In the genomic region with DNA sequence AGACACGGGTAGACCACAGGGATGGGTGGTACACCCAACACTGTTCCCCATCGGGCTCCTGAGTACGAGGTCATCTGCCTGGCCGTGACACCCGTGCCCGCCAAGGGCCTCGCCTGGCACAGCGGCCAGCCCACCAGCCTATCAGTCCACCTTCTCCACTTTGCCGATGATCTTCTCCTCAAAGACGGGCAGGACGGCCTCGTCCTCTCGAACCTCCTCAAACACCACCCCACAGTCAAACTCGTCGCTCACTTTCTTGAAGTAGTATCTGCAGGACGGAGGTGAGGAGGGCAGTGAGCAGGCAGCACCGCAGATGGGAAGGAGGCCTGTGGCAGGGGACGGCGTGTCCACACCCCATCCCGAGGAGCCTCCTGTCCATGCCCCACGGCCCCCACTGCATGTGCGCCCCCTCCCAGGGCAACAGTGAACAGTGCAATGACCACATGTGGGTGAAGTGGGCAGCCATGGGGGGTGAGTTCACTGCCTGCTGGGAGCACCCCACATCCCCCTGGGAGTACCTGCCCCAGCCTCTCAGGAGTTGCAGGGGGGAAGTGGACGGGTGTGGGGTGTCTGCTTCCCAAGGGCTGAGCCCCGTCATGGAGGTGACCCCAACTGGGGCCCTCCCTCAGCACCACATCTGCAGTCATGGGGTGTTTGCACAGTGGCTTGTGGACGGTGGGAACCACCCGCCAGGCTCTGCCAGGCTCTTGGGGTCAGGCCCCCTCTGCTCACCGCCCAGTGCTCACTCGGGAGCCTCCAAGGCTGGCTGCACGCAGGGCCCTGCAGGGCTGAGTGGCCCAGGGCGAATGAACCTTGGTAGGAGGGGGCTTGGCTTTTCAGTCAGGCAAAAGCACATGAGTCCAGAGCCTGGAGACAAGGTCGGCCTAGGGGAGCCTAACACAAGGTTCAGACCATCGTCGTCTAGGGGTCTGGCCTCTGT, we compare ENCODE assay signal across 19 cellular contexts. TPM values are rescaled to one million over a fixed set of nuclear protein-coding genes. Genes with fewer than 3 reads are reported as not detected.
DNase-seq lines count a peak whose midpoint lies in the region; ATAC-seq and TF ChIP-seq lines count a peak whose summit lies in the region.
"Had no signal": no experiment of that assay in that cellular context is flagged by ENCODE, and none has a peak within 500 bp of the region (broad histone marks: within the 10 kb centered on the region; RNA-seq: fewer than 3 reads in every experiment).

No MANE protein-coding gene starts in this region.

- no peaks in the 10 kb centered on the region for H3K4me1 Mint-ChIP-seq in WTC11
- H3K4me1 Mint-ChIP-seq: H9, IgD-negative memory B cell had no signal

- H4K91ac ChIP-seq in neuronal stem cell (ENCODE audit: low read depth, low read length, poor library complexity): no peak overlapping the region

- no peak overlapping the region for H3K4ac ChIP-seq in neuronal stem cell (ENCODE audit: low read length)

- no peak overlapping the region for H3K27ac ChIP-seq in BLaER1
- no peak overlapping the region for H3K27ac ChIP-seq in neuronal stem cell (replicated peaks; ENCODE audit: low read length)
- H3K27ac ChIP-seq: BLaER1 treated with 17β-estradiol and CSF1 and Interleukin-3, amounts not matched to agents 10 nM and 100 nM; HL-60 had no signal

- no peak overlapping the region for H3K4me3 Mint-ChIP-seq in WTC11
- H3K4me3 Mint-ChIP-seq: CD8-positive, alpha-beta T cell; H9 had no signal

- WGBS in neuronal stem cell (ENCODE audit: extremely low coverage in 2 of 2, insufficient read length in 2 of 2, insufficient replicate concordance in 1 of 2), 2 donors: no CpG with 5 or more reads among the region's 33 CpGs

- H2BK12ac ChIP-seq in neuronal stem cell (ENCODE audit: low read length): no peak overlapping the region

- H3K9ac ChIP-seq in BLaER1 (no peak overlapping the region), neuronal stem cell (ENCODE audit: low read depth, low read length, poor library complexity) (no peak overlapping the region)

- no peak overlapping the region for H2AK5ac ChIP-seq in neuronal stem cell (ENCODE audit: low read depth, low read length)

- peaks cover 66% of the 10 kb centered on the region for H4K20me1 ChIP-seq in BLaER1

- H3K9me3 Mint-ChIP-seq in WTC11: no peaks in the 10 kb centered on the region
- H3K9me3 Mint-ChIP-seq: CD8-positive, alpha-beta T cell; IgD-negative memory B cell had no signal

- DNase-seq in WTC11 (ENCODE audit: low spot score) (no peak), neuronal stem cell (ENCODE audit: low spot score) (no peak)
- DNase-seq: 8988T; Calu3; CD8-positive, alpha-beta T cell; DMS79 treated with DMSO at 0.1 percent for 48 hours; GF-D8; GOT3; H9; Kasumi-1; KG1 had no signal

- H3K4me3 ChIP-seq in BLaER1 (no peak overlapping the region), neuronal stem cell (ENCODE audit: low read length in 2 of 2) (no peak overlapping the region)
- H3K4me3 ChIP-seq: BLaER1 treated with 17β-estradiol and CSF1 and Interleukin-3, amounts not matched to agents 10 nM and 100 nM had no signal

- H3K4me1 ChIP-seq in BLaER1 (peaks cover 50% of the 10 kb centered on the region), neuronal stem cell (ENCODE audit: control insufficient read depth in 2 of 2, insufficient read depth in 1 of 2, low read depth in 1 of 2, low read length in 2 of 2) (no peaks in the 10 kb centered on the region)

- no peak overlapping the region for H3K14ac ChIP-seq in neuronal stem cell (ENCODE audit: low read length)

- H4K8ac ChIP-seq in neuronal stem cell (ENCODE audit: low read depth, low read length): no peak overlapping the region

- no peak overlapping the region for H2BK15ac ChIP-seq in neuronal stem cell (ENCODE audit: low read length)

- H2AFZ ChIP-seq in neuronal stem cell (ENCODE audit: low read length): no peak overlapping the region

- H3K18ac ChIP-seq in neuronal stem cell (ENCODE audit: low read length): no peak overlapping the region

- peaks cover 4% of the 10 kb centered on the region; the same call in 1 of the 2 replicates for H3K9me3 ChIP-seq in BLaER1
- H3K9me3 ChIP-seq in neuronal stem cell (replicated peaks in 1 of 2; ENCODE audit: control insufficient read depth in 2 of 2, insufficient read depth in 1 of 2, low read depth in 1 of 2, low read length in 2 of 2): peaks cover 5 to 10% of the 10 kb centered on the region in 2 donors
- H3K9me3 ChIP-seq: BLaER1 treated with 17β-estradiol and CSF1 and Interleukin-3, amounts not matched to agents 10 nM and 100 nM had no signal

- H3K36me3 ChIP-seq in BLaER1 (peaks cover 70% of the 10 kb centered on the region), neuronal stem cell (replicated peaks in 1 of 2; ENCODE audit: control insufficient read depth in 2 of 2, insufficient read depth in 2 of 2, low read length in 2 of 2) (peaks cover 31 to 68% of the 10 kb centered on the region in 2 donors)

- POLR2A ChIA-PET in WTC11 (lab: Charles Lee): no interaction called here

- CTCF ChIA-PET in WTC11 (lab: Charles Lee): no interaction called here

- H3K23ac ChIP-seq in neuronal stem cell (ENCODE audit: low read depth, low read length, poor library complexity): peak overlapping the region; percentile 34

- no peak for ATAC-seq in WTC11
- ATAC-seq in GM18520 (IDR thresholded peaks at IDR 0.05; ENCODE audit: unreplicated experiment): no peak
- ATAC-seq in GM21526 (IDR thresholded peaks at IDR 0.05; ENCODE audit: low FRiP score, unreplicated experiment): no peak
- ATAC-seq: CD8-positive, alpha-beta T cell had no signal

- H3K27me3 Mint-ChIP-seq in WTC11 (ENCODE audit: low read depth): no peaks in the 10 kb centered on the region
- H3K27me3 Mint-ChIP-seq: IgD-negative memory B cell had no signal

- H3K27me3 ChIP-seq in BLaER1: peaks cover 3% of the 10 kb centered on the region; the same call in 1 of the 2 replicates
- H3K27me3 ChIP-seq in neuronal stem cell (ENCODE audit: control insufficient read depth in 3 of 3, insufficient read depth in 3 of 3, low read depth in 1 of 3, low read length in 3 of 3): no peaks in the 10 kb centered on the region

- H3K4me2 ChIP-seq in BLaER1 (peak overlapping the region; percentile 52), neuronal stem cell (ENCODE audit: insufficient read depth, low read length, poor library complexity, severe bottlenecking) (no peak overlapping the region)

- peaks cover 20% of the 10 kb centered on the region for H3K36me3 Mint-ChIP-seq in WTC11

- no peak for TF ChIP-seq CTCF in WTC11 (IDR thresholded peaks at IDR 0.05)

- no peak overlapping the region for H2BK5ac ChIP-seq in neuronal stem cell (ENCODE audit: low read length)

- peak overlapping the region; percentile 49; the same call in 1 of the 2 replicates for H3K27ac Mint-ChIP-seq in WTC11
- H3K27ac Mint-ChIP-seq: CD8-positive, alpha-beta T cell; H9; IgD-negative memory B cell had no signal

- no peak overlapping the region for H2BK120ac ChIP-seq in neuronal stem cell (ENCODE audit: low read depth, low read length)

- peaks cover 4% of the 10 kb centered on the region for H3K79me1 ChIP-seq in neuronal stem cell (ENCODE audit: low read depth, low read length)

TF ChIP-seq in WTC11, 78 proteins besides CTCF, POLR2A, EP300 and RAD21 (continues in another document):
- TF ChIP-seq ATF1 (CRISPR knock-in tag; IDR thresholded peaks at IDR 0.05) (no peak), ZNF121 (CRISPR knock-in tag; IDR thresholded peaks at IDR 0.05) (no peak), ZNF138 (CRISPR knock-in tag; conservative IDR thresholded peaks at IDR 0.05) (no peak), SP1 (CRISPR knock-in tag; conservative IDR thresholded peaks at IDR 0.05) (no peak), ARID4B (CRISPR knock-in tag; IDR thresholded peaks at IDR 0.05; ENCODE audit: borderline replicate concordance) (no peak), SOX15 (CRISPR knock-in tag; IDR thresholded peaks at IDR 0.05) (no peak), NFE2L1 (CRISPR knock-in tag; IDR thresholded peaks at IDR 0.05) (no peak)

RNA-seq across cellular contexts. Expression of gene PDIA2, which starts 5.3 kb away (rescaled TPM):
- total RNA-seq in WTC11 (2021): 1.9 to 2.4 TPM (median 2.3 TPM) in 3 replicates
- 0.43 TPM for polyA plus RNA-seq in neuronal stem cell (2013, experiment 1 of 2)
- polyA plus RNA-seq in neuronal stem cell (2013, experiment 2 of 2): 0.42 TPM
- total RNA-seq: A673; Calu3; CD8-positive, alpha-beta T cell had no signal
- polyA plus RNA-seq: IgD-negative memory B cell had no signal

RNA-seq across cellular contexts. Expression of gene ARHGDIG, which starts 7.9 kb away (rescaled TPM):
- 3.4 to 4.0 TPM (median 3.5 TPM) in 3 replicates for total RNA-seq in WTC11 (2021)
- polyA plus RNA-seq in neuronal stem cell (2013, experiment 1 of 2): 0.85 TPM
- 0.89 TPM for polyA plus RNA-seq in neuronal stem cell (2013, experiment 2 of 2)
- total RNA-seq: Calu3; CD8-positive, alpha-beta T cell had no signal
- polyA plus RNA-seq: AG04450, IgD-negative memory B cell had no signal

RNA-seq across cellular contexts. Expression of gene RGS11, which starts 12.5 kb away (rescaled TPM):
- total RNA-seq in WTC11 (2021): 1.8 to 2.7 TPM (median 2.3 TPM) in 3 replicates
- polyA plus RNA-seq in neuronal stem cell (2013, experiment 1 of 2): 1.7 TPM
- polyA plus RNA-seq in neuronal stem cell (2013, experiment 2 of 2): 1.5 TPM
- total RNA-seq: A673; CD8-positive, alpha-beta T cell had no signal
- polyA plus RNA-seq: IgD-negative memory B cell had no signal

RNA-seq across cellular contexts. Expression of gene FAM234A, which starts 53.6 kb away (rescaled TPM):
- 115 to 140 TPM (median 137 TPM) in 3 replicates for total RNA-seq in WTC11 (2021)
- 116 TPM for polyA plus RNA-seq in neuronal stem cell (2013, experiment 1 of 2)
- 123 TPM for polyA plus RNA-seq in neuronal stem cell (2013, experiment 2 of 2)

RNA-seq across cellular contexts. Expression of gene LUC7L, which starts 59.0 kb away (rescaled TPM):
- total RNA-seq in WTC11 (2021): 111 to 135 TPM (median 130 TPM) in 3 replicates
- 157 TPM for polyA plus RNA-seq in neuronal stem cell (2013, experiment 1 of 2)
- 156 TPM for polyA plus RNA-seq in neuronal stem cell (2013, experiment 2 of 2)
